ENCODE assay signal across 15 cellular contexts in genomic region chr3:181086011-181086410, GRCh38.
A peak's percentile ranks its signal among the peaks of the same experiment; 100 is the strongest.
DNase-seq lines count a peak whose midpoint lies in the region; ATAC-seq, FAIRE-seq and TF ChIP-seq lines count a peak whose summit lies in the region.
"Had no signal": no experiment of that assay in that cellular context is flagged by ENCODE, and none has a peak within 500 bp of the region (broad histone marks: within the 10 kb centered on the region; RNA-seq: fewer than 3 reads in every experiment).

No MANE protein-coding gene starts in this region.

- no peaks in the 10 kb centered on the region for H3K36me3 Mint-ChIP-seq in glutamatergic neuron (ENCODE audit: unreplicated experiment)
- H3K36me3 Mint-ChIP-seq: CD4-positive, CD25-positive, alpha-beta regulatory T cell had no signal

- H3K27ac ChIP-seq in right atrium auricular region (no peak overlapping the region), OCI-LY7 (ENCODE audit: low read depth, low read length, poor library complexity, severe bottlenecking) (no peak overlapping the region), right cardiac atrium (ENCODE audit: low read length) (no peak overlapping the region)
- H3K27ac ChIP-seq: BLaER1 treated with 17β-estradiol and CSF1 and Interleukin-3, amounts not matched to agents 10 nM and 100 nM; GM23248 had no signal

- peak overlapping the region; percentile 17; the same call in 1 of the 2 replicates for H2AFZ ChIP-seq in OCI-LY7 (ENCODE audit: low read length)
- H2AFZ ChIP-seq: GM23248 had no signal

- intact Hi-C loops in Right ventricle myocardium superior (cut with DNase I), result no loop called here
- intact Hi-C loops in OCI-LY7 (cut with micrococcal nuclease; ENCODE audit: unreplicated experiment), result no loop called here
- intact Hi-C loops in right cardiac atrium (cut with DNase I), result no loop called here

- no peak for DNase-seq in Right ventricle myocardium superior
- no peak for DNase-seq in right atrium auricular region (ENCODE audit: low spot score)
- no peak for DNase-seq in OCI-LY7 (ENCODE audit: low spot score)
- peak in 1 of 3 donors; percentile 37 for DNase-seq in right cardiac atrium
- DNase-seq in urothelium cell line (ENCODE audit: low spot score), result no peak
- no peak for DNase-seq in glutamatergic neuron
- DNase-seq in GDM1 (lab: John Stamatoyannopoulos, UW), result no peak
- DNase-seq: ACHN; CD4-positive, CD25-positive, alpha-beta regulatory T cell; DMS53; GM23248 had no signal

- H3K27ac Mint-ChIP-seq in glutamatergic neuron (ENCODE audit: unreplicated experiment), result no peak overlapping the region
- H3K27ac Mint-ChIP-seq: CD4-positive, CD25-positive, alpha-beta regulatory T cell had no signal

- no TSS peak for BruUV-seq in OCI-LY7 (replicated peaks; lab: Mats Ljungman, UMichigan)

- CTCF ChIA-PET in OCI-LY7 (lab: Charles Lee; ENCODE audit: unreplicated experiment), result no interaction called here

- H3K36me3 ChIP-seq in right atrium auricular region (no peaks in the 10 kb centered on the region), OCI-LY7 (ENCODE audit: insufficient read depth, low read length) (no peaks in the 10 kb centered on the region)
- H3K36me3 ChIP-seq: BLaER1 treated with 17β-estradiol and CSF1 and Interleukin-3, amounts not matched to agents 10 nM and 100 nM had no signal

- peak; percentile 91 for ATAC-seq in Right ventricle myocardium superior (ENCODE audit: poor library complexity)
- peak; percentile 51 to 78 for ATAC-seq in right cardiac atrium
- ATAC-seq: HCT116 had no signal

- no peak overlapping the region for H3K4me3 Mint-ChIP-seq in glutamatergic neuron (ENCODE audit: unreplicated experiment)
- H3K4me3 Mint-ChIP-seq: CD4-positive, CD25-positive, alpha-beta regulatory T cell had no signal

- H3K79me2 ChIP-seq in OCI-LY7 (ENCODE audit: insufficient read depth, low read depth, low read length), result no peaks in the 10 kb centered on the region

- no peaks in the 10 kb centered on the region for H3K27me3 ChIP-seq in right atrium auricular region
- H3K27me3 ChIP-seq in right cardiac atrium (ENCODE audit: control insufficient read depth, insufficient read depth), result no peaks in the 10 kb centered on the region
- H3K27me3 ChIP-seq: BLaER1 treated with 17β-estradiol and CSF1 and Interleukin-3, amounts not matched to agents 10 nM and 100 nM had no signal

- TF ChIP-seq CTCF in right atrium auricular region (IDR thresholded peaks at IDR 0.05), result no peak
- no peak for TF ChIP-seq CTCF in OCI-LY7 (conservative IDR thresholded peaks at IDR 0.05; ENCODE audit: low read length)
- no peak for TF ChIP-seq CTCF in glutamatergic neuron (IDR thresholded peaks at IDR 0.05; ENCODE audit: partially characterized antibody, unreplicated experiment)

- no peaks in the 10 kb centered on the region for H3K9me3 ChIP-seq in right atrium auricular region
- H3K9me3 ChIP-seq in OCI-LY7 (ENCODE audit: low read length), result no peaks in the 10 kb centered on the region
- H3K9me3 ChIP-seq in right cardiac atrium (ENCODE audit: control insufficient read depth, low read length), result no peaks in the 10 kb centered on the region

- H3K4me1 ChIP-seq in right atrium auricular region (no peaks in the 10 kb centered on the region), OCI-LY7 (ENCODE audit: insufficient read depth, low read length, poor library complexity, severe bottlenecking) (no peaks in the 10 kb centered on the region), right cardiac atrium (ENCODE audit: control insufficient read depth, insufficient read depth, low read length) (peaks cover 2% of the 10 kb centered on the region)
- H3K4me1 ChIP-seq: BLaER1 treated with 17β-estradiol and CSF1 and Interleukin-3, amounts not matched to agents 10 nM and 100 nM had no signal

- no peak overlapping the region for H3K4me2 ChIP-seq in OCI-LY7 (ENCODE audit: low read length)
- H3K4me2 ChIP-seq: BLaER1 treated with 17β-estradiol and CSF1 and Interleukin-3, amounts not matched to agents 10 nM and 100 nM had no signal

- 45% methylated on average over 6 of the region's 6 CpGs for WGBS in right cardiac atrium

- H3K4me3 ChIP-seq in right atrium auricular region (no peak overlapping the region), OCI-LY7 (ENCODE audit: low read depth, low read length, poor library complexity, severe bottlenecking) (no peak overlapping the region), right cardiac atrium (ENCODE audit: low read length) (no peak overlapping the region)
- H3K4me3 ChIP-seq: BLaER1 treated with 17β-estradiol and CSF1 and Interleukin-3, amounts not matched to agents 10 nM and 100 nM; GM23248 had no signal

- H3K27me3 Mint-ChIP-seq in glutamatergic neuron (ENCODE audit: unreplicated experiment), result no peaks in the 10 kb centered on the region
- H3K27me3 Mint-ChIP-seq: CD4-positive, CD25-positive, alpha-beta regulatory T cell had no signal

- peak; percentile 23 for FAIRE-seq in urothelium cell line (lab: Jason Lieb, UNC)
- FAIRE-seq: GM18507, H54 had no signal

- POLR2A ChIA-PET in OCI-LY7 (lab: Charles Lee), result no interaction called here

- H4K20me1 ChIP-seq in OCI-LY7 (ENCODE audit: insufficient read depth, low read length), result no peaks in the 10 kb centered on the region
- H4K20me1 ChIP-seq: BLaER1 treated with 17β-estradiol and CSF1 and Interleukin-3, amounts not matched to agents 10 nM and 100 nM had no signal

- H3K4me1 Mint-ChIP-seq in glutamatergic neuron (ENCODE audit: low read depth, unreplicated experiment), result no peaks in the 10 kb centered on the region
- H3K4me1 Mint-ChIP-seq: CD4-positive, CD25-positive, alpha-beta regulatory T cell had no signal

- H3K9me2 ChIP-seq in OCI-LY7 (ENCODE audit: insufficient read depth, low read length), result no peaks in the 10 kb centered on the region

- peaks cover 2% of the 10 kb centered on the region for H3K9me3 Mint-ChIP-seq in glutamatergic neuron (ENCODE audit: unreplicated experiment)
